In genomic region chr7:728602-729001, GRCh38 we compare ENCODE assay signal across 1 cellular context.
TF ChIP-seq lines count a peak whose summit lies in the region.

No MANE protein-coding gene starts in this region.

TF ChIP-seq in WTC11, 78 proteins besides CTCF, POLR2A, EP300 and RAD21 (continued from another document):
- TF ChIP-seq E2F4 (CRISPR knock-in tag; IDR thresholded peaks at IDR 0.05; ENCODE audit: borderline replicate concordance, low read depth) (no peak), ATF2 (CRISPR knock-in tag; IDR thresholded peaks at IDR 0.05; ENCODE audit: borderline replicate concordance, low read depth) (no peak), MLX (CRISPR knock-in tag; IDR thresholded peaks at IDR 0.05) (no peak), ETV6 (CRISPR knock-in tag; IDR thresholded peaks at IDR 0.05) (no peak), NR3C1 (CRISPR knock-in tag; conservative IDR thresholded peaks at IDR 0.05; ENCODE audit: low read depth) (no peak), ZSCAN18 (CRISPR knock-in tag; IDR thresholded peaks at IDR 0.05) (no peak), EMX1 (CRISPR knock-in tag; IDR thresholded peaks at IDR 0.05) (no peak)
